In genomic region chr20:1881240-1881835, GRCh38 we compare ENCODE assay signal across 1 cellular context.
TF ChIP-seq lines count a peak whose summit lies in the region.

No MANE protein-coding gene starts in this region.

TF ChIP-seq in HepG2, 621 proteins besides CTCF, POLR2A, EP300 and RAD21 (continues in another document):
- no peak for TF ChIP-seq ZNF34 (CRISPR knock-in tag; IDR thresholded peaks at IDR 0.05; ENCODE audit: borderline replicate concordance)
- TF ChIP-seq MTA3 (CRISPR knock-in tag; IDR thresholded peaks at IDR 0.05): no peak
- TF ChIP-seq SNAPC2 (CRISPR knock-in tag; IDR thresholded peaks at IDR 0.05): no peak
- peak; percentile 73 to 74 for TF ChIP-seq NR2F1 (CRISPR knock-in tag; IDR thresholded peaks at IDR 0.05)
- TF ChIP-seq ZBTB46 (CRISPR knock-in tag; IDR thresholded peaks at IDR 0.05; ENCODE audit: borderline replicate concordance): no peak
- TF ChIP-seq ZBTB49 (CRISPR knock-in tag; IDR thresholded peaks at IDR 0.05; ENCODE audit: borderline replicate concordance): no peak
- TF ChIP-seq ZNF891 (CRISPR knock-in tag; IDR thresholded peaks at IDR 0.05): no peak
- no peak for TF ChIP-seq ETV6 (CRISPR knock-in tag; conservative IDR thresholded peaks at IDR 0.05)
- no peak for TF ChIP-seq PRMT3 (CRISPR knock-in tag; IDR thresholded peaks at IDR 0.05; ENCODE audit: borderline replicate concordance, low read depth)
- no peak for TF ChIP-seq TBP (CRISPR knock-in tag; IDR thresholded peaks at IDR 0.05)
- no peak for TF ChIP-seq MIER3 (CRISPR knock-in tag; IDR thresholded peaks at IDR 0.05; ENCODE audit: borderline replicate concordance)
- TF ChIP-seq ZSCAN29 (CRISPR knock-in tag; conservative IDR thresholded peaks at IDR 0.05): 0 out of 2 replicates have a peak, but pooled peaks have one; percentile 48
- TF ChIP-seq ZNF709 (CRISPR knock-in tag; IDR thresholded peaks at IDR 0.05): no peak
- 0 out of 2 replicates have a peak, but pooled peaks have one; percentile 29 for TF ChIP-seq ZFX (CRISPR knock-in tag; IDR thresholded peaks at IDR 0.05; ENCODE audit: low read depth)
- no peak for TF ChIP-seq NFAT5 (CRISPR knock-in tag; IDR thresholded peaks at IDR 0.05)
- no peak for TF ChIP-seq ZBTB20 (CRISPR knock-in tag; IDR thresholded peaks at IDR 0.05; ENCODE audit: borderline replicate concordance, low read depth)
- TF ChIP-seq HNRNPLL (IDR thresholded peaks at IDR 0.05; ENCODE audit: low read depth, low read length, poor library complexity, severe bottlenecking): no peak
- no peak for TF ChIP-seq TGIF2 (CRISPR knock-in tag; IDR thresholded peaks at IDR 0.05)
- peak; percentile 30; the same call in 1 of the 2 replicates for TF ChIP-seq RCOR2 (CRISPR knock-in tag; IDR thresholded peaks at IDR 0.05)
- no peak for TF ChIP-seq GABPA (IDR thresholded peaks at IDR 0.05; ENCODE audit: low read depth, low read length)
- TF ChIP-seq GABPA (CRISPR knock-in tag; IDR thresholded peaks at IDR 0.05; ENCODE audit: low read depth): no peak
- TF ChIP-seq KAT7 (CRISPR knock-in tag; IDR thresholded peaks at IDR 0.05; ENCODE audit: borderline replicate concordance): no peak
- TF ChIP-seq MIER2 (CRISPR knock-in tag; IDR thresholded peaks at IDR 0.05): no peak
- no peak for TF ChIP-seq NKX3-1 (CRISPR knock-in tag; IDR thresholded peaks at IDR 0.05)
- TF ChIP-seq ESRRA (CRISPR knock-in tag; IDR thresholded peaks at IDR 0.05; ENCODE audit: low read depth): peak; percentile 92
- no peak for TF ChIP-seq ZNF776 (CRISPR knock-in tag; IDR thresholded peaks at IDR 0.05)
- no peak for TF ChIP-seq TFE3 (CRISPR knock-in tag; IDR thresholded peaks at IDR 0.05)
- TF ChIP-seq ATF7-NPFF (CRISPR knock-in tag; IDR thresholded peaks at IDR 0.05; ENCODE audit: low read depth): no peak
- TF ChIP-seq ZNF768 (CRISPR knock-in tag; IDR thresholded peaks at IDR 0.05): 0 out of 2 replicates have a peak, but pooled peaks have one; percentile 16
- no peak for TF ChIP-seq TAF1 (CRISPR knock-in tag; IDR thresholded peaks at IDR 0.05)
- 0 out of 2 replicates have a peak, but pooled peaks have one; percentile 28 for TF ChIP-seq PHF21A (CRISPR knock-in tag; IDR thresholded peaks at IDR 0.05)
- no peak for TF ChIP-seq ZNF605 (CRISPR knock-in tag; IDR thresholded peaks at IDR 0.05)
- no peak for TF ChIP-seq ETV5 (CRISPR knock-in tag; IDR thresholded peaks at IDR 0.05; ENCODE audit: borderline replicate concordance)
- 0 out of 2 replicates have a peak, but pooled peaks have one; percentile 53 for TF ChIP-seq HDAC1 (CRISPR knock-in tag; IDR thresholded peaks at IDR 0.05)
- TF ChIP-seq SOX5 (CRISPR knock-in tag; IDR thresholded peaks at IDR 0.05; ENCODE audit: borderline replicate concordance): no peak
- TF ChIP-seq SMC3 (IDR thresholded peaks at IDR 0.05; ENCODE audit: low read length): no peak
- TF ChIP-seq ELF3 (CRISPR knock-in tag; IDR thresholded peaks at IDR 0.05): no peak
- TF ChIP-seq ZNF770 (CRISPR knock-in tag; IDR thresholded peaks at IDR 0.05): no peak
- no peak for TF ChIP-seq TBX2 (CRISPR knock-in tag; IDR thresholded peaks at IDR 0.05; ENCODE audit: borderline replicate concordance)
- no peak for TF ChIP-seq CENPX (CRISPR knock-in tag; IDR thresholded peaks at IDR 0.05)
- no peak for TF ChIP-seq ZNF740 (CRISPR knock-in tag; IDR thresholded peaks at IDR 0.05)
- no peak for TF ChIP-seq SRF (IDR thresholded peaks at IDR 0.05; ENCODE audit: low read depth, low read length)
- TF ChIP-seq AGO1 (IDR thresholded peaks at IDR 0.05; ENCODE audit: low read depth, low read length, poor library complexity, severe bottlenecking): no peak
- no peak for TF ChIP-seq ZNF567 (CRISPR knock-in tag; IDR thresholded peaks at IDR 0.05; ENCODE audit: borderline replicate concordance)
- no peak for TF ChIP-seq CCAR2 (optimal IDR thresholded peaks at IDR 0.05; ENCODE audit: low read depth, low read length)
- TF ChIP-seq MAX (IDR thresholded peaks at IDR 0.05): no peak; the same call in 1 of the 2 replicates
- TF ChIP-seq AGO2 (optimal IDR thresholded peaks at IDR 0.05; ENCODE audit: low read depth, low read length): no peak
- no peak for TF ChIP-seq HOXA9 (CRISPR knock-in tag; IDR thresholded peaks at IDR 0.05; ENCODE audit: borderline replicate concordance)
- no peak for TF ChIP-seq HHEX (CRISPR knock-in tag; IDR thresholded peaks at IDR 0.05)
- TF ChIP-seq NONO (IDR thresholded peaks at IDR 0.05): no peak
- TF ChIP-seq NONO (CRISPR knock-in tag; conservative IDR thresholded peaks at IDR 0.05): no peak; the same call in 1 of the 2 replicates
- no peak for TF ChIP-seq E2F2 (CRISPR knock-in tag; IDR thresholded peaks at IDR 0.05; ENCODE audit: borderline replicate concordance)
- no peak for TF ChIP-seq BATF2 (CRISPR knock-in tag; IDR thresholded peaks at IDR 0.05)
- TF ChIP-seq ZNF530 (CRISPR knock-in tag; IDR thresholded peaks at IDR 0.05; ENCODE audit: low read depth): no peak
- peak; percentile 60; the same call in 1 of the 2 replicates for TF ChIP-seq ZNF276 (CRISPR knock-in tag; IDR thresholded peaks at IDR 0.05; ENCODE audit: low read depth)
